ENCODE assay signal across 13 cellular contexts in the genomic region with DNA sequence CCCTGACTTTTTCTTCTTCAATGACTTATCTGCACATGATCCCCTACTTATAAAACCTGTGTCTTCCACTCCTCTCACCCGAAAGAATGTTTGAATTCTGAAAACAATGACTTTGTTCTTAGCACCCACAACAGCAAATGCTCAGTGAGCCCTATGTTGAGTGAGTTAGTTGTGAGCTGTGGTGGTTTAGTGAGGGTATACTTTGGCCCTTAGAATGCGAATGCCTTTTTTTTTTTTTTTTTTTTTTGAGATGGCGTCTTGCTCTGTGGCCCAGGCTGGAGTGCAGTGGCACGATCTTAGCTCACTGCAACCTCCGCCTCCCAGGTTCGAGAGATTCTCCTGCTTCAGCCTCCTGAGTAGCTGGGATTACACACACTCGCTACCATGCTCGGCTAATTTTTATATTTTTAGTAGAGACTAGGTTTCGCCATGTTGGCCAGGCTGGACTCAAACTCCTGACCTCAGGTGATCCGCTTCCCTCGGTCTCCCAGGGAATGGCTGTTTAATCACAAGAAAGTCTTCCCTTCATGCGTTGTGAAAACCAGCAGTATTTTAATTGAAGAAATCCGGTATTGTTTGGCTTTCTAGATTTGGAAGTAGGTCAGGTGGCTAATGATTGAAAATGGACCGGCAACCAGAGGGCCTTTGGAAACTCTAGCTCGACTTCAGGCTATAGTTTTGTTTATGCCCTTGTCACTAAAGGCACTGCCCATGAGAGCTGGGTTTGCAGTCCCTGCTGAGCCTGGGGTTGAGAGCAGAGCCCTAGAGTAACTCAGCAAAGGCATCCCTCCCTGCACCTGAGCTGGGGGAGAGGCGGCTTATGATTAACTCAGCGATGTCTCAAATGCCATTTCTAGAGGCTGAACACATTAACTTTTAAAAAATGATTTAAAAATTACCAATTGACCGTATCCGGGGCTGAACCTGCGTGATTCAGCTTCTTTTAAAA. TPM values are rescaled to one million over a fixed set of nuclear protein-coding genes. Genes with fewer than 3 reads are reported as not detected.
DNase-seq lines count a peak whose midpoint lies in the region; ATAC-seq, FAIRE-seq and TF ChIP-seq lines count a peak whose summit lies in the region.
"Had no signal": no experiment of that assay in that cellular context is flagged by ENCODE, and none has a peak within 500 bp of the region (broad histone marks: within the 10 kb centered on the region; RNA-seq: fewer than 3 reads in every experiment).

No MANE protein-coding gene starts in this region.

- no peaks in the 10 kb centered on the region for H3K27me3 Mint-ChIP-seq in naive B cell

- H3K4me3 ChIP-seq in heart right ventricle (no peak overlapping the region), GM12878 (no peak overlapping the region), vagina (no peak overlapping the region)

- in situ Hi-C loops in GM12878 (cut with MboI): no loop called here

- TF ChIP-seq POLR2A in GM12878 (IDR thresholded peaks at IDR 0.05; ENCODE audit: low read depth, low read length): no peak
- no peak for TF ChIP-seq POLR2A in vagina (IDR thresholded peaks at IDR 0.05)

- no peak overlapping the region for H3K9ac ChIP-seq in GM12878 (ENCODE audit: control insufficient read depth, insufficient read depth, low read length)

- peak overlapping the region; percentile 35 to 94 (median 86) for H3K27ac ChIP-seq in heart right ventricle
- H3K27ac ChIP-seq in GM12878 (ENCODE audit: control insufficient read depth, insufficient read depth): peak overlapping the region; percentile 84; the same call in 1 of the 2 replicates
- peak overlapping the region; percentile 76 for H3K27ac ChIP-seq in vagina

- H3K36me3 ChIP-seq in heart right ventricle: no peaks in the 10 kb centered on the region
- H3K36me3 ChIP-seq in GM12878 (ENCODE audit: control insufficient read depth in 2 of 2, insufficient read depth in 2 of 2, low read length in 1 of 2): no peaks in the 10 kb centered on the region; a peak in 1 of 4 replicates
- no peaks in the 10 kb centered on the region for H3K36me3 ChIP-seq in vagina

- no peak overlapping the region for H2AFZ ChIP-seq in GM12878 (ENCODE audit: control insufficient read depth, low read depth, low read length)

- RAD21 ChIA-PET in GM12878 (lab: Charles Lee; ENCODE audit: unreplicated experiment): interaction anchor here (0.6 to 4.0 kb wide), 12 partner anchors 25 to 331 kb away, joined by 3 to 36 read pairs (median 4); no protein-coding TSS in a partner anchor

- ATAC-seq in heart right ventricle: no peak
- ATAC-seq in Right ventricle myocardium inferior: no peak
- ATAC-seq in GM12878: no peak
- no peak for ATAC-seq in naive B cell (ENCODE audit: low read depth in 2 of 2)
- ATAC-seq in HG03457 (IDR thresholded peaks at IDR 0.05; ENCODE audit: unreplicated experiment): no peak
- ATAC-seq in GM19351 (IDR thresholded peaks at IDR 0.05; ENCODE audit: unreplicated experiment): no peak

- no peak for FAIRE-seq in GM12878 (lab: Jason Lieb, UNC)

- H3K4me1 Mint-ChIP-seq in naive B cell: peaks cover 57 to 71% (median 70%) of the 10 kb centered on the region in 3 donors

- H4K20me1 ChIP-seq in GM12878 (ENCODE audit: control insufficient read depth, insufficient read depth): peaks cover 3% of the 10 kb centered on the region; the same call in 1 of the 2 replicates

- H3K79me2 ChIP-seq in GM12878 (ENCODE audit: control insufficient read depth, insufficient read depth, low read length): peaks cover 36% of the 10 kb centered on the region

- no TSS peak for BruUV-seq in GM12878 (replicated peaks; lab: Mats Ljungman, UMichigan)

- peak overlapping the region in 6 of 8 donors; percentile 15 to 99 (median 95) for H3K4me3 Mint-ChIP-seq in naive B cell
- H3K4me3 Mint-ChIP-seq: neural crest cell had no signal

- no peak for TF ChIP-seq EP300 in GM12878 (IDR thresholded peaks at IDR 0.05; ENCODE audit: borderline replicate concordance in 1 of 2, control insufficient read depth in 1 of 2, low read depth in 2 of 2, low read length in 2 of 2)

- H3K27me3 ChIP-seq in heart right ventricle (no peaks in the 10 kb centered on the region), GM12878 (replicated peaks in 1 of 2; ENCODE audit: control insufficient read depth in 2 of 2, insufficient read depth in 2 of 2, low read length in 1 of 2) (no peaks in the 10 kb centered on the region), vagina (no peaks in the 10 kb centered on the region)

- intact Hi-C loops in heart right ventricle (cut with DNase I): loop anchor here in 3 of 10 donors (5.0 kb wide), 1 partner anchor 41 kb away; the partner anchor contains the start of gene CUX1 (in 3 of the 3)
- intact Hi-C loops in Right ventricle myocardium inferior (cut with DNase I): loop anchor here (5.0 kb wide), 3 partner anchors 41 to 94 kb away; partner anchors contain the start of gene CUX1
- intact Hi-C loops in GM12878 (cut with micrococcal nuclease; ENCODE audit: unreplicated experiment): loop anchor here (5.0 to 10.0 kb wide), 4 partner anchors 116 to 584 kb away; no protein-coding TSS in a partner anchor
- intact Hi-C loops in vagina (cut with DNase I): loop anchor here (5.0 kb wide), 1 partner anchor 41 kb away; the partner anchor contains the start of gene CUX1

- no peak for DNase-seq in heart right ventricle
- no peak for DNase-seq in Right ventricle myocardium inferior (ENCODE audit: missing footprints)
- DNase-seq in GM12878 (ENCODE audit: low read depth, low spot score): no peak
- DNase-seq in naive B cell: no peak
- DNase-seq in vagina (ENCODE audit: extremely low spot score in 2 of 2): no peak
- DNase-seq in HEK293T (ENCODE audit: extremely low spot score): no peak
- DNase-seq: activated CD4-positive, CD25-positive, alpha-beta regulatory T cell; activated naive CD4-positive, alpha-beta T cell; NCI-H1417; stimulated activated CD4-positive, alpha-beta T cell treated with anti-CD3 and anti-CD28 coated beads, Interleukin-4, amount 100 ng/mL, for 4 hours had no signal

- 0 out of 2 replicates have a peak overlapping the region, but pooled peaks have one; percentile 67 for H3K4me2 ChIP-seq in GM12878 (ENCODE audit: control insufficient read depth, insufficient read depth)

- SMC1A ChIA-PET in GM12878 (lab: Charles Lee; ENCODE audit: uncharacterized antibody, unreplicated experiment): interaction anchor here (0.8 to 3.8 kb wide), 14 partner anchors 10 to 263 kb away, joined by 3 to 25 read pairs (median 3); partner anchors contain the start of gene CUX1

- H3K36me3 Mint-ChIP-seq in naive B cell: no peaks in the 10 kb centered on the region

- TF ChIP-seq RAD21 in GM12878 (IDR thresholded peaks at IDR 0.05; ENCODE audit: insufficient read depth, low read depth, low read length): no peak

- H3K4me1 ChIP-seq in heart right ventricle: peaks cover 12 to 80% (median 68%) of the 10 kb centered on the region in 9 donors
- peaks cover 47% of the 10 kb centered on the region for H3K4me1 ChIP-seq in GM12878 (ENCODE audit: control insufficient read depth, insufficient read depth, low read length)
- peaks cover 37% of the 10 kb centered on the region for H3K4me1 ChIP-seq in vagina

- no peaks in the 10 kb centered on the region for H3K9me3 Mint-ChIP-seq in naive B cell
- H3K9me3 Mint-ChIP-seq: neural crest cell had no signal

- H3K27ac Mint-ChIP-seq in naive B cell: peak overlapping the region; percentile 82 to 100 (median 99)

- WGBS in heart right ventricle, 2 donors: 83 to 86% methylated on average over 20 of the region's 20 CpGs
- WGBS in GM12878 (ENCODE audit: insufficient coverage, insufficient replicate concordance, low lambda C conversion rate, missing lambda C conversion rate): 97% methylated on average over 17 of the region's 20 CpGs

- POLR2A ChIA-PET in GM12878 (lab: Charles Lee) (interaction anchor here (0.6 to 1.2 kb wide), 7 partner anchors 8 to 352 kb away, joined by 3 to 6 read pairs (median 3); partner anchors contain the start of gene CUX1), HEK293T (lab: Yijun Ruan, JAX) (interaction anchor here (1.2 kb wide), 1 partner anchor 42 kb away, joined by 3 read pairs; no protein-coding TSS in a partner anchor)

- CTCF ChIA-PET in GM12878 (lab: Yijun Ruan, JAX): interaction anchor here (0.6 to 3.2 kb wide), 7 partner anchors 31 to 410 kb away, joined by 3 to 15 read pairs (median 5); no protein-coding TSS in a partner anchor
- CTCF ChIA-PET in HEK293T (lab: Yijun Ruan, JAX): interaction anchor here (0.6 to 1.6 kb wide), 6 partner anchors 11 to 51 kb away, joined by 3 to 5 read pairs (median 4); no protein-coding TSS in a partner anchor

- no peaks in the 10 kb centered on the region for H3K9me3 ChIP-seq in heart right ventricle
- H3K9me3 ChIP-seq in GM12878 (replicated peaks; ENCODE audit: control insufficient read depth, insufficient read depth, low read length): no peaks in the 10 kb centered on the region; the same call in 2 of the 3 replicates
- no peaks in the 10 kb centered on the region for H3K9me3 ChIP-seq in vagina

- no peak for TF ChIP-seq CTCF in heart right ventricle (IDR thresholded peaks at IDR 0.05)
- no peak for TF ChIP-seq CTCF in GM12878 (IDR thresholded peaks at IDR 0.05 in 2 of 3, conservative IDR thresholded peaks at IDR 0.05 in 1 of 3; ENCODE audit: control insufficient read depth in 2 of 3, extremely low read depth in 1 of 3, insufficient read depth in 1 of 3, low read depth in 3 of 3, low read length in 3 of 3)
- TF ChIP-seq CTCF in vagina (IDR thresholded peaks at IDR 0.05): no peak

TF ChIP-seq in GM12878, 131 proteins besides CTCF, POLR2A, EP300 and RAD21:
- no peak for TF ChIP-seq ZNF622 (IDR thresholded peaks at IDR 0.05)

RNA-seq across cellular contexts. Expression of gene CUX1, which starts 41.3 kb away (rescaled TPM):
- total RNA-seq in heart right ventricle (100 to 1,000 TPM in 9 of 10 donors, 10 to 100 TPM in 1; 97.3 to 176 (median 149) TPM), Right ventricle myocardium inferior (107 TPM), GM12878 (2014; rRNA removed) (26.0 and 29.7 TPM in 2 replicates), GM12878 (2014; rRNA removed; fragmentation: Illumina TruSeq; extraction: Trizol) (21.5 and 22.5 TPM in 2 replicates), GM12878 (2021) (44.7 and 48.6 TPM in 2 replicates), vagina (65.3 TPM)
- polyA plus RNA-seq in heart right ventricle (10 to 100 TPM; 34.5 to 39.7 TPM), GM12878 (2011; rRNA removed) (12.7 and 12.9 TPM in 2 replicates), GM12878 (2014; fragmentation: Illumina TruSeq; extraction: Trizol) (28.0 and 35.3 TPM in 2 replicates), GM12878 (2014; fragmentation: Nextera tagmentation; extraction: Ambion mirVana) (1 to 10 TPM; 6.1 to 7.8 TPM), GM12878 (2014; rRNA removed) (24.0 and 26.0 TPM in 2 replicates), GM12878 (2016; fragmentation: Nextera tagmentation; extraction: Ambion mirVana) (10 to 100 TPM; 27.7 to 31.0 TPM), naive B cell (ENCODE audit: low read depth in 6 of 6) (10 to 100 TPM in 5 of 6 donors, under 1 TPM in 1; 0.66 to 31.5 (median 14.5) TPM)
- 214 and 249 TPM in 2 replicates for total RNA-seq in GM12878 (2013; cell fraction: nucleolus; rRNA removed)
- 11.3 TPM for polyA plus RNA-seq in GM12878 (2011; ENCODE audit: low read depth)
- 16.7 and 17.9 TPM in 2 replicates for polyA plus RNA-seq in GM12878 (2011; cell fraction: cytosol; rRNA removed)
- polyA plus RNA-seq in GM12878 (2011; cell fraction: nucleus; rRNA removed): 14.0 and 21.5 TPM in 2 replicates
- polyA plus RNA-seq in GM12878 (2012): 21.7 and 23.4 TPM in 2 replicates
- 21.1 and 30.1 TPM in 2 replicates for polyA minus RNA-seq in GM12878 (2011; rRNA and poly(A)+ RNA removed)
- 10.7 and 11.1 TPM in 2 replicates for polyA minus RNA-seq in GM12878 (2011; cell fraction: cytosol; rRNA and poly(A)+ RNA removed)
- polyA minus RNA-seq in GM12878 (2011; cell fraction: nucleus; rRNA and poly(A)+ RNA removed): 21.6 and 47.5 TPM in 2 replicates
